Comparison of ENCODE assay signal across 8 cellular contexts in the genomic region with DNA sequence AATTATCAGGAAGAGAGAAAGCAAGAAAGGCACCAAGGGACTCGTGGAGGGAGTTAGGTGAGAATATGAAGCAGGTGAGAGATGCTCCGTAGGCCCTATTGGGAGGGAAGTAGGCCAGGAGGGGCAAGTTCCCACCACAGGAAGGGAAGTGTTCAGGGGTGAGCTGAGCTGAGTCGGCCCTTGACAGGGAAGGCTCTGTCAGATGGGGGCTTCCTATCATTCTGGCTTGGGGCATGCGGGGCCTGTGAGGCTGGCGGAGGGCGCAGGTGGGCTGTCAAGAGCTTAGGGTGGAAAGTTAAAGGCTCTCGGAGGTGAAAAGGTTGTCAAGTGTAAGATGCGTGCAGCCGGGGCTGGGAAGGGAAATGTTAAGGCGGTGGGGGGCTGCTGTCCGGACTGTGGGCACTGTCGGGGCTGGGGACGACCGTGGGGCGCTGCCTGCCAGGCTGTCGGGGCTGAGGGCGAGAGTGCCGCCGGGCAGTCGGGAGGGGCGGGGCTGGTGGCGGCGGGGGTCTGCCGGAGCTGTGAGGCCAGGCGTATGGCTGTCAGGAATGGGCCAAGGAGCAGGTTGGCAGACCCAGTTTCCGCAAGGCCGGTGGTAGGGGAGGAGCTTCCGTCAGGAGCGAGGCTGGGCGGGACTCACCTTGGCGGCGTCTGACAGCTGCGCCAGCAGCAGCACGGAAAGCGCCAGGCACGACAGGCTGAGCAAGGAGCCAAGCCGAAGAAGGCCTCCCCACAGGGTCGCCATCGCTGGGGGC. TPM values are rescaled to one million over a fixed set of nuclear protein-coding genes. Genes with fewer than 3 reads are reported as not detected.
A peak's percentile ranks its signal among the peaks of the same experiment; 100 is the strongest.
DNase-seq lines count a peak whose midpoint lies in the region; ATAC-seq and TF ChIP-seq lines count a peak whose summit lies in the region.

No MANE protein-coding gene starts in this region.

- peak; percentile 61 for DNase-seq in BE2C
- DNase-seq in GM19240 (ENCODE audit: insufficient read length, low spot score), result peak; percentile 47
- peak; percentile 81 for DNase-seq in NCI-H526 treated with DMSO at 0.1 percent for 48 hours (lab: John Stamatoyannopoulos, UW)
- DNase-seq in activated CD8-positive, alpha-beta T cell treated with anti-CD3 and anti-CD28 coated beads for 36 hours, result peak; percentile 85
- DNase-seq in mesenteric fat pad (ENCODE audit: low spot score), result peak; percentile 93
- DNase-seq in stimulated activated CD8-positive, alpha-beta memory T cell treated with anti-CD3 and anti-CD28 coated beads, Interleukin-2, amount 100 ng/mL, for 48 hours (ENCODE audit: low read depth in 2 of 2), result peak; percentile 64 to 73

- peak overlapping the region; percentile 89 for H3K27ac Mint-ChIP-seq in activated CD8-positive, alpha-beta T cell treated with anti-CD3 and anti-CD28 coated beads for 36 hours

- POLR2A ChIA-PET in activated CD8-positive, alpha-beta T cell treated with anti-CD3 and anti-CD28 coated beads for 36 hours (lab: Charles Lee), result interaction anchor here (0.6 to 3.0 kb wide), 7 partner anchors 12 to 281 kb away, joined by 3 to 16 read pairs (median 3); partner anchors contain the start of genes RPL27A and TRIM66

- H3K36me3 Mint-ChIP-seq in activated CD8-positive, alpha-beta T cell treated with anti-CD3 and anti-CD28 coated beads for 36 hours (ENCODE audit: low read depth), result no peaks in the 10 kb centered on the region

- ATAC-seq in HG03442 (IDR thresholded peaks at IDR 0.05; ENCODE audit: unreplicated experiment), result peak; percentile 53
- peak; percentile 75 for ATAC-seq in activated CD8-positive, alpha-beta T cell treated with anti-CD3 and anti-CD28 coated beads for 36 hours

- no peak for TF ChIP-seq CTCF in BE2C (IDR thresholded peaks at IDR 0.05; ENCODE audit: low read depth, low read length)
- TF ChIP-seq CTCF in activated CD8-positive, alpha-beta T cell treated with anti-CD3 and anti-CD28 coated beads for 36 hours (IDR thresholded peaks at IDR 0.05), result no peak

- peak overlapping the region; percentile 85 for H3K27ac ChIP-seq in ectodermal cell (ENCODE audit: insufficient read depth, low read depth, low read length, poor library complexity, severe bottlenecking)

- H3K9me3 Mint-ChIP-seq in activated CD8-positive, alpha-beta T cell treated with anti-CD3 and anti-CD28 coated beads for 36 hours, result no peaks in the 10 kb centered on the region

- intact Hi-C loops in activated CD8-positive, alpha-beta T cell treated with anti-CD3 and anti-CD28 coated beads for 36 hours (cut with micrococcal nuclease), result loop anchor here (5.0 kb wide), 2 partner anchors 51 to 276 kb away; partner anchors contain the start of gene AKIP1

- CTCF ChIA-PET in activated CD8-positive, alpha-beta T cell treated with anti-CD3 and anti-CD28 coated beads for 36 hours (lab: Charles Lee), result interaction anchor here (1.3 to 3.0 kb wide), 6 partner anchors 49 to 174 kb away, joined by 3 to 20 read pairs (median 4); no protein-coding TSS in a partner anchor

- H3K4me1 ChIP-seq in BE2C (no peaks in the 10 kb centered on the region), ectodermal cell (ENCODE audit: control insufficient read depth, insufficient read depth, low read length) (peaks cover 4% of the 10 kb centered on the region)

- WGBS in ectodermal cell, 2 experiments, result 5 to 6% methylated on average over 39 of the region's 39 CpGs

- H3K27me3 Mint-ChIP-seq in activated CD8-positive, alpha-beta T cell treated with anti-CD3 and anti-CD28 coated beads for 36 hours, result no peaks in the 10 kb centered on the region

- H3K9me3 ChIP-seq in BE2C, result no peaks in the 10 kb centered on the region
- H3K9me3 ChIP-seq in ectodermal cell (ENCODE audit: control insufficient read depth, low read length), result no peaks in the 10 kb centered on the region

- H3K4me3 Mint-ChIP-seq in activated CD8-positive, alpha-beta T cell treated with anti-CD3 and anti-CD28 coated beads for 36 hours, result peak overlapping the region; percentile 94

- H3K36me3 ChIP-seq in BE2C (no peaks in the 10 kb centered on the region), ectodermal cell (ENCODE audit: control insufficient read depth, insufficient read depth, low read length) (no peaks in the 10 kb centered on the region)

- H3K27me3 ChIP-seq in BE2C (no peaks in the 10 kb centered on the region), ectodermal cell (ENCODE audit: control insufficient read depth, insufficient read depth, low read length, poor library complexity, severe bottlenecking) (no peaks in the 10 kb centered on the region)

- H3K4me3 ChIP-seq in BE2C (ENCODE audit: low read depth, low read length) (peak overlapping the region; percentile 75), ectodermal cell (ENCODE audit: insufficient read depth, low read depth, low read length) (peak overlapping the region; percentile 75)

- H3K4me1 Mint-ChIP-seq in activated CD8-positive, alpha-beta T cell treated with anti-CD3 and anti-CD28 coated beads for 36 hours (ENCODE audit: low read depth), result peaks cover 34% of the 10 kb centered on the region

RNA-seq across cellular contexts. Expression of gene TMEM9B, which starts 0.5 kb away (rescaled TPM):
- polyA plus RNA-seq in BE2C (2012; ENCODE audit: insufficient read depth, insufficient read length, low read depth), result 25.0 TPM
- 10 to 100 TPM; 14.6 to 16.3 TPM for total RNA-seq in activated CD8-positive, alpha-beta T cell treated with anti-CD3 and anti-CD28 coated beads for 36 hours
- polyA plus RNA-seq in ectodermal cell (2013, experiment 1 of 4), result 25.5 TPM
- polyA plus RNA-seq in ectodermal cell (2013, experiment 2 of 4), result 31.8 TPM
- 24.2 TPM for polyA plus RNA-seq in ectodermal cell (2013, experiment 3 of 4)
- 27.8 TPM for polyA plus RNA-seq in ectodermal cell (2013, experiment 4 of 4)
- total RNA-seq in mesenteric fat pad, result 32.9 TPM

RNA-seq across cellular contexts. Expression of gene ASCL3, which starts 20.9 kb away (rescaled TPM):
- polyA plus RNA-seq in BE2C (2012; ENCODE audit: insufficient read depth, insufficient read length, low read depth), result not detected
- total RNA-seq in activated CD8-positive, alpha-beta T cell treated with anti-CD3 and anti-CD28 coated beads for 36 hours, result not detected
- not detected for polyA plus RNA-seq in ectodermal cell (2013, experiment 1 of 4)
- not detected for polyA plus RNA-seq in ectodermal cell (2013, experiment 2 of 4)
- polyA plus RNA-seq in ectodermal cell (2013, experiment 3 of 4), result not detected
- polyA plus RNA-seq in ectodermal cell (2013, experiment 4 of 4), result not detected
- total RNA-seq in mesenteric fat pad, result not detected

RNA-seq across cellular contexts. Expression of gene C11orf16, which starts 31.0 kb away (rescaled TPM):
- polyA plus RNA-seq in BE2C (2012; ENCODE audit: insufficient read depth, insufficient read length, low read depth), result not detected
- total RNA-seq in activated CD8-positive, alpha-beta T cell treated with anti-CD3 and anti-CD28 coated beads for 36 hours, result not detected
- not detected for polyA plus RNA-seq in ectodermal cell (2013, experiment 1 of 4)
- polyA plus RNA-seq in ectodermal cell (2013, experiment 2 of 4), result not detected
- not detected for polyA plus RNA-seq in ectodermal cell (2013, experiment 3 of 4)
- not detected for polyA plus RNA-seq in ectodermal cell (2013, experiment 4 of 4)
- not detected for total RNA-seq in mesenteric fat pad

RNA-seq across cellular contexts. Expression of gene NRIP3, which starts 40.1 kb away (rescaled TPM):
- not detected for polyA plus RNA-seq in BE2C (2012; ENCODE audit: insufficient read depth, insufficient read length, low read depth)
- 1 to 10 TPM; 1.1 to 2.2 TPM for total RNA-seq in activated CD8-positive, alpha-beta T cell treated with anti-CD3 and anti-CD28 coated beads for 36 hours
- polyA plus RNA-seq in ectodermal cell (2013, experiment 1 of 4), result 39.1 TPM
- polyA plus RNA-seq in ectodermal cell (2013, experiment 2 of 4), result 88.0 TPM
- 46.2 TPM for polyA plus RNA-seq in ectodermal cell (2013, experiment 3 of 4)
- 56.2 TPM for polyA plus RNA-seq in ectodermal cell (2013, experiment 4 of 4)
- total RNA-seq in mesenteric fat pad, result 0.87 TPM

RNA-seq across cellular contexts. Expression of gene AKIP1, which starts 52.8 kb away (rescaled TPM):
- polyA plus RNA-seq in BE2C (2012; ENCODE audit: insufficient read depth, insufficient read length, low read depth), result 27.9 TPM
- 10 to 100 TPM; 27.8 to 28.2 TPM for total RNA-seq in activated CD8-positive, alpha-beta T cell treated with anti-CD3 and anti-CD28 coated beads for 36 hours
- 46.1 TPM for polyA plus RNA-seq in ectodermal cell (2013, experiment 1 of 4)
- 39.2 TPM for polyA plus RNA-seq in ectodermal cell (2013, experiment 2 of 4)
- 35.4 TPM for polyA plus RNA-seq in ectodermal cell (2013, experiment 3 of 4)
- polyA plus RNA-seq in ectodermal cell (2013, experiment 4 of 4), result 39.4 TPM
- total RNA-seq in mesenteric fat pad, result 12.8 TPM

Comparison
In these comparisons a context has a peak if more than half of its experiments do, and no peak if none do; other contexts are left out.
1. Peak in every context shown above with its lines: DNase-seq, ATAC-seq, H3K4me3 ChIP-seq and H3K27ac ChIP-seq.